In genomic region chr2:97659256-97660043, GRCh38 we compare ENCODE assay signal across 20 cellular contexts. TPM values are rescaled to one million over a fixed set of nuclear protein-coding genes. Genes with fewer than 3 reads are reported as not detected.
DNase-seq lines count a peak whose midpoint lies in the region; ATAC-seq, FAIRE-seq and TF ChIP-seq lines count a peak whose summit lies in the region.
"Had no signal": no experiment of that assay in that cellular context is flagged by ENCODE, and none has a peak within 500 bp of the region (broad histone marks: within the 10 kb centered on the region; RNA-seq: fewer than 3 reads in every experiment).

No MANE protein-coding gene starts in this region.

- H3K27ac ChIP-seq in angular gyrus (ENCODE audit: low read depth, low read length) (peak overlapping the region; percentile 41), vagina (no peak overlapping the region), small intestine (ENCODE audit: low read depth in 1 of 2, low read length in 1 of 2) (no peak overlapping the region)
- H3K27ac ChIP-seq: Peyer's patch had no signal

- 92 to 97% (median 94%) methylated on average over 29 of the region's 29 CpGs for WGBS in small intestine, 3 donors

- no peak overlapping the region for H3K4me3 Mint-ChIP-seq in stimulated activated naive CD8-positive, alpha-beta T cell treated with anti-CD3 and anti-CD28 coated beads, Interleukin-15, amount 100 ng/mL, for 72 hours
- H3K4me3 Mint-ChIP-seq in memory B cell = no peak overlapping the region

- H3K4me3 ChIP-seq in vagina (no peak overlapping the region), small intestine (ENCODE audit: low read depth in 1 of 2, low read length in 2 of 2) (no peak overlapping the region)
- H3K4me3 ChIP-seq: Peyer's patch had no signal

- no peak for FAIRE-seq in small intestine (lab: Jason Lieb, UNC)
- FAIRE-seq: GM12892 had no signal

- H3K27me3 Mint-ChIP-seq in stimulated activated naive CD8-positive, alpha-beta T cell treated with anti-CD3 and anti-CD28 coated beads, Interleukin-15, amount 100 ng/mL, for 72 hours = no peaks in the 10 kb centered on the region
- H3K27me3 Mint-ChIP-seq in memory B cell = no peaks in the 10 kb centered on the region
- H3K27me3 Mint-ChIP-seq: CD4-positive, alpha-beta T cell had no signal

- no peak for TF ChIP-seq CTCF in vagina (IDR thresholded peaks at IDR 0.05)

- H3K9me3 Mint-ChIP-seq in stimulated activated naive CD8-positive, alpha-beta T cell treated with anti-CD3 and anti-CD28 coated beads, Interleukin-15, amount 100 ng/mL, for 72 hours = no peaks in the 10 kb centered on the region
- no peaks in the 10 kb centered on the region for H3K9me3 Mint-ChIP-seq in memory B cell
- H3K9me3 Mint-ChIP-seq: CD4-positive, alpha-beta T cell had no signal

- peaks cover 16% of the 10 kb centered on the region for H3K36me3 Mint-ChIP-seq in memory B cell

- no peak for TF ChIP-seq POLR2A in vagina (IDR thresholded peaks at IDR 0.05)

- H3K27me3 ChIP-seq in vagina = no peaks in the 10 kb centered on the region
- no peaks in the 10 kb centered on the region for H3K27me3 ChIP-seq in small intestine (ENCODE audit: control insufficient read depth in 2 of 2, insufficient read depth in 2 of 2, low read length in 2 of 2)
- H3K27me3 ChIP-seq: Peyer's patch had no signal

- intact Hi-C loops in vagina (cut with DNase I) = no loop called here

- DNase-seq in stimulated activated naive CD8-positive, alpha-beta T cell treated with anti-CD3 and anti-CD28 coated beads, Interleukin-15, amount 100 ng/mL, for 72 hours = no peak
- DNase-seq in stimulated activated naive CD8-positive, alpha-beta T cell treated with anti-CD3 and anti-CD28 coated beads, Interleukin-15, Interleukin-2, amounts not matched to agents 100 U/mL and 50 U/mL, for 24 hours = no peak
- DNase-seq in memory B cell (ENCODE audit: low spot score in 2 of 2) = no peak
- no peak for DNase-seq in vagina (ENCODE audit: extremely low spot score in 2 of 2)
- DNase-seq in A172 (ENCODE audit: low spot score) = no peak
- DNase-seq in small intestine = no peak
- DNase-seq: CD4-positive, alpha-beta T cell; COR-L47; GOT3; NCI-H1694; NCI-H2081 treated with DMSO at 0.1 percent for 48 hours; NCI-H2171 treated with DMSO at 0.1 percent for 48 hours; NCI-H524 treated with DMSO at 0.1 percent for 48 hours; NCI-H82; Peyer's patch had no signal

- H3K9me3 ChIP-seq in vagina (no peaks in the 10 kb centered on the region), small intestine (ENCODE audit: control insufficient read depth, low read depth) (no peaks in the 10 kb centered on the region)
- H3K9me3 ChIP-seq: Peyer's patch had no signal

- peak overlapping the region; percentile 72 to 79 for H3K27ac Mint-ChIP-seq in stimulated activated naive CD8-positive, alpha-beta T cell treated with anti-CD3 and anti-CD28 coated beads, Interleukin-15, amount 100 ng/mL, for 72 hours
- H3K27ac Mint-ChIP-seq in memory B cell = peak overlapping the region; percentile 29

- peaks cover 33% of the 10 kb centered on the region for H3K4me1 ChIP-seq in vagina
- peaks cover 3 to 8% of the 10 kb centered on the region in 2 donors for H3K4me1 ChIP-seq in small intestine (ENCODE audit: control insufficient read depth in 2 of 2, insufficient read depth in 1 of 2, low read depth in 1 of 2, low read length in 1 of 2)

- H3K36me3 ChIP-seq in vagina (peaks cover 0 to 31% of the 10 kb centered on the region in 2 donors), small intestine (ENCODE audit: control insufficient read depth in 2 of 2, insufficient read depth in 2 of 2, low read length in 2 of 2) (peaks cover 0 to 3% of the 10 kb centered on the region in 2 donors)

- ATAC-seq in stimulated activated naive CD8-positive, alpha-beta T cell treated with anti-CD3 and anti-CD28 coated beads, Interleukin-15, amount 100 ng/mL, for 72 hours = no peak
- no peak for ATAC-seq in stimulated activated naive CD8-positive, alpha-beta T cell treated with anti-CD3 and anti-CD28 coated beads, Interleukin-15, Interleukin-2, amounts not matched to agents 100 U/mL and 50 U/mL, for 24 hours
- no peak for ATAC-seq in memory B cell (ENCODE audit: low read depth)
- ATAC-seq: HCT116 had no signal

- H3K4me1 Mint-ChIP-seq in stimulated activated naive CD8-positive, alpha-beta T cell treated with anti-CD3 and anti-CD28 coated beads, Interleukin-15, amount 100 ng/mL, for 72 hours = peaks cover 49% of the 10 kb centered on the region
- peaks cover 20% of the 10 kb centered on the region for H3K4me1 Mint-ChIP-seq in memory B cell

RNA-seq across cellular contexts. Expression of gene ACTR1B, which starts 4.4 kb away (rescaled TPM):
- total RNA-seq in vagina = 39.5 TPM
- total RNA-seq in A172 (2014; rRNA removed; shearing (Covaris generic)) = 63.5 and 63.7 TPM in 2 replicates
- 10 to 100 TPM; 66.5 to 91.2 (median 68.3) TPM for polyA plus RNA-seq in small intestine

RNA-seq across cellular contexts. Expression of gene C2orf92, which starts 10.1 kb away (rescaled TPM):
- 11.0 TPM for total RNA-seq in vagina
- 0.86 and 8.6 TPM in 2 replicates for total RNA-seq in A172 (2014; rRNA removed; shearing (Covaris generic))
- polyA plus RNA-seq in small intestine = 10 to 100 TPM in 1 of 3 donors, 1 to 10 TPM in 2; 1.4 to 13.6 (median 8.6) TPM

RNA-seq across cellular contexts. Expression of gene COX5B, which starts 13.6 kb away (rescaled TPM):
- total RNA-seq in vagina = 481 TPM
- total RNA-seq in A172 (2014; rRNA removed; shearing (Covaris generic)) = 238 and 344 TPM in 2 replicates
- 1,000 to 10,000 TPM in 1 of 3 donors, 100 to 1,000 TPM in 2; 622 to 1,324 (median 943) TPM for polyA plus RNA-seq in small intestine

RNA-seq across cellular contexts. Expression of gene ZAP70, which starts 53.9 kb away (rescaled TPM):
- total RNA-seq in vagina = 16.7 TPM
- total RNA-seq in A172 (2014; rRNA removed; shearing (Covaris generic)) = not detected in 2 replicates
- 10 to 100 TPM in 1 of 3 donors, 1 to 10 TPM in 2; 2.5 to 15.9 (median 3.9) TPM for polyA plus RNA-seq in small intestine
- total RNA-seq: G401, MCF 10A had no signal
